14 cellular contexts compared by ENCODE assay signal in genomic region chr1:3922201-3922725, GRCh38. TPM values are rescaled to one million over a fixed set of nuclear protein-coding genes. Genes with fewer than 3 reads are reported as not detected.
DNase-seq lines count a peak whose midpoint lies in the region; ATAC-seq lines count a peak whose summit lies in the region.
"Had no signal": no experiment of that assay in that cellular context is flagged by ENCODE, and none has a peak within 500 bp of the region (broad histone marks: within the 10 kb centered on the region; RNA-seq: fewer than 3 reads in every experiment).

No MANE protein-coding gene starts in this region.

- ATAC-seq in GM18867 (IDR thresholded peaks at IDR 0.05; ENCODE audit: unreplicated experiment) (peak; percentile 47), HG02763 (IDR thresholded peaks at IDR 0.05; ENCODE audit: unreplicated experiment) (no peak), HG03135 (IDR thresholded peaks at IDR 0.05; ENCODE audit: unreplicated experiment) (no peak)
- ATAC-seq in effector memory CD8-positive, alpha-beta T cell (replicated peaks) = peak; percentile 82

- DNase-seq in T-helper 2 cell = peak in 3 of 5 experiments; percentile 37 to 90 (median 42)
- no peak for DNase-seq in T-helper 2 cell treated with Interferon-gamma antibody and Interleukin-4, amounts not matched to agents 5 μg/mL and 100 μg/mL, for 36 hours (ENCODE audit: low spot score)
- DNase-seq in NCI-H510A (lab: John Stamatoyannopoulos, UW) = peak; percentile 78
- no peak for DNase-seq in effector memory CD8-positive, alpha-beta T cell
- DNase-seq in mesenteric fat pad (ENCODE audit: low spot score) = no peak
- DNase-seq: GM23248, NCI-H446 treated with DMSO at 0.1 percent for 48 hours, Peyer's patch had no signal

- no peak overlapping the region for H3K4me3 Mint-ChIP-seq in T-helper 2 cell treated with Interferon-gamma antibody and Interleukin-4, amounts not matched to agents 5 μg/mL and 100 μg/mL, for 36 hours
- H3K4me3 Mint-ChIP-seq in effector memory CD8-positive, alpha-beta T cell = peak overlapping the region; percentile 9 to 31
- H3K4me3 Mint-ChIP-seq: mesothelial cell of epicardium; T-helper 1 cell treated with Interleukin-12 subunit alpha and Interleukin-12 subunit beta and Interleukin-4 antibody, amounts not matched to agents 30 μg/mL and 1 μg/mL, for 36 hours; type B pancreatic cell had no signal

- no peaks in the 10 kb centered on the region for H3K4me1 Mint-ChIP-seq in T-helper 2 cell treated with Interferon-gamma antibody and Interleukin-4, amounts not matched to agents 5 μg/mL and 100 μg/mL, for 36 hours (ENCODE audit: low read depth)
- H3K4me1 Mint-ChIP-seq in effector memory CD8-positive, alpha-beta T cell (ENCODE audit: low read depth in 2 of 2) = peaks cover 2 to 3% of the 10 kb centered on the region in 2 donors

- H3K36me3 Mint-ChIP-seq in T-helper 2 cell treated with Interferon-gamma antibody and Interleukin-4, amounts not matched to agents 5 μg/mL and 100 μg/mL, for 36 hours (ENCODE audit: low read depth) = no peaks in the 10 kb centered on the region
- H3K36me3 Mint-ChIP-seq in effector memory CD8-positive, alpha-beta T cell (ENCODE audit: insufficient read depth) = no peaks in the 10 kb centered on the region
- H3K36me3 Mint-ChIP-seq: mesothelial cell of epicardium, type B pancreatic cell had no signal

- H3K27ac Mint-ChIP-seq in T-helper 2 cell treated with Interferon-gamma antibody and Interleukin-4, amounts not matched to agents 5 μg/mL and 100 μg/mL, for 36 hours = no peak overlapping the region
- H3K27ac Mint-ChIP-seq in effector memory CD8-positive, alpha-beta T cell = peak overlapping the region in 1 of 2 donors; percentile 35
- H3K27ac Mint-ChIP-seq: mesothelial cell of epicardium; T-helper 1 cell treated with Interleukin-12 subunit alpha and Interleukin-12 subunit beta and Interleukin-4 antibody, amounts not matched to agents 30 μg/mL and 1 μg/mL, for 36 hours; type B pancreatic cell had no signal

- H3K9me3 Mint-ChIP-seq in T-helper 2 cell treated with Interferon-gamma antibody and Interleukin-4, amounts not matched to agents 5 μg/mL and 100 μg/mL, for 36 hours = no peaks in the 10 kb centered on the region
- no peaks in the 10 kb centered on the region for H3K9me3 Mint-ChIP-seq in effector memory CD8-positive, alpha-beta T cell
- H3K9me3 Mint-ChIP-seq: mesothelial cell of epicardium; T-helper 1 cell treated with Interleukin-12 subunit alpha and Interleukin-12 subunit beta and Interleukin-4 antibody, amounts not matched to agents 30 μg/mL and 1 μg/mL, for 36 hours had no signal

- H3K27me3 Mint-ChIP-seq in T-helper 2 cell treated with Interferon-gamma antibody and Interleukin-4, amounts not matched to agents 5 μg/mL and 100 μg/mL, for 36 hours (ENCODE audit: low read depth) = no peaks in the 10 kb centered on the region
- peaks cover 12 to 52% of the 10 kb centered on the region in 2 donors for H3K27me3 Mint-ChIP-seq in effector memory CD8-positive, alpha-beta T cell

RNA-seq across cellular contexts. Expression of gene C1orf174, which starts 22.2 kb away (rescaled TPM):
- 20.5 TPM for total RNA-seq in mesenteric fat pad

Comparison
In these comparisons a context has a peak if more than half of its experiments do, and no peak if none do; other contexts are left out.
1. DNase-seq: peak in T-helper 2 cell (3 of 5) and NCI-H510A (single experiment); none in T-helper 2 cell treated with Interferon-gamma antibody and Interleukin-4, amounts not matched to agents 5 μg/mL and 100 μg/mL, for 36 hours (single experiment), effector memory CD8-positive, alpha-beta T cell (0 of 3) and mesenteric fat pad (single experiment).
2. ATAC-seq: peak in GM18867 (single experiment) and effector memory CD8-positive, alpha-beta T cell (single experiment); none in HG02763 (single experiment) and HG03135 (single experiment).